In the genomic region with DNA sequence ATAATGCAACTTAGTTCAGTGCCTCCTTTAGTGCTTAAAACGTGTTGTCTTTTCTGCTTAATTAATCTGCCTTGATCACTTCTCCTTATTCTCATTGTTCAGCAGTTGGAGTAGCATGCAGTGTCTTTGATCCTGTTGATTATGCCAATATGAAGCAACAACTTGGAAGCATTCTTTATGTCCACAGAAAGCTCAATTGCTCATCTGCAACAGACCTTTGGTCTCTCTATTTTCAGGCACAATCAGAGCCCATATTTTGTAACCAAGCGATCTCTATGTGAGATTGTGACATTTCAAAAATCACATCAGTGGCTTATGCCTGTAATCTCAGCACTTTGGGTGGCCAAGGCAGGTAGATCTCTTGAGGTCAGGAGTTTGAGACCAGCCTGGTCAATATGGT, we compare ENCODE assay signal across 32 cellular contexts.
"Had no signal": no experiment of that assay in that cellular context is flagged by ENCODE, and none has a peak within 500 bp of the region (broad histone marks: within the 10 kb centered on the region; RNA-seq: fewer than 3 reads in every experiment).

No MANE protein-coding gene starts in this region.

- H3K9ac ChIP-seq: KMS-11 had no signal

- H3K36me3 ChIP-seq: MG63 had no signal

- H3K4me2 ChIP-seq: KMS-11 had no signal

- H3K9me3 ChIP-seq: MG63 had no signal

- H3K4me3 ChIP-seq: MG63 had no signal

- DNase-seq: Karpas-422, Kasumi-1, KG1, MG63, MM.1S, MV-4-11, NCI-H1048, NCI-H1092 treated with DMSO at 0.1 percent for 48 hours, NCI-H1105, NCI-H1105 treated with DMSO at 0.1 percent for 48 hours, NCI-H1417, NCI-H1417 treated with DMSO at 0.1 percent for 48 hours, NCI-H1436, NCI-H1436 treated with DMSO at 0.1 percent for 48 hours, NCI-H146, NCI-H1694, NCI-H1694 treated with DMSO at 0.1 percent for 48 hours, NCI-H187, NCI-H187 treated with DMSO at 0.1 percent for 48 hours, NCI-H1930, NCI-H2029, NCI-H2029 treated with DMSO at 0.1 percent for 48 hours, NCI-H2081, NCI-H2081 treated with DMSO at 0.1 percent for 48 hours, NCI-H2107, NCI-H2171, NCI-H2171 treated with DMSO at 0.1 percent for 48 hours, NCI-H2227 treated with DMSO at 0.1 percent for 48 hours, NCI-H226, NCI-H345, NCI-H510A had no signal

- H3K27me3 ChIP-seq: MG63 had no signal

- H3K27ac ChIP-seq: KMS-11 had no signal
